In genomic region chr3:158532099-158532734, GRCh38 we compare ENCODE assay signal across 8 cellular contexts. TPM values are rescaled to one million over a fixed set of nuclear protein-coding genes. Genes with fewer than 3 reads are reported as not detected.
A peak's percentile ranks its signal among the peaks of the same experiment; 100 is the strongest.
DNase-seq lines count a peak whose midpoint lies in the region; ATAC-seq, FAIRE-seq and TF ChIP-seq lines count a peak whose summit lies in the region.

No MANE protein-coding gene starts in this region.

- FAIRE-seq in colon (lab: Jason Lieb, UNC): peak; percentile 45

- H3K27me3 Mint-ChIP-seq in neural crest cell (ENCODE audit: low read depth): no peaks in the 10 kb centered on the region

- no peaks in the 10 kb centered on the region for H3K36me3 Mint-ChIP-seq in neural crest cell (ENCODE audit: low read depth)

- peak; percentile 63 for TF ChIP-seq CTCF in neural crest cell (conservative IDR thresholded peaks at IDR 0.05)

- H3K4me3 Mint-ChIP-seq in neural crest cell: no peak overlapping the region

- H3K9me3 Mint-ChIP-seq in neural crest cell: no peaks in the 10 kb centered on the region

- ATAC-seq in HG03095 (IDR thresholded peaks at IDR 0.05; ENCODE audit: unreplicated experiment): peak; percentile 69

- no peak overlapping the region for H3K27ac Mint-ChIP-seq in neural crest cell (ENCODE audit: unreplicated experiment)

- no peaks in the 10 kb centered on the region for H3K4me1 Mint-ChIP-seq in neural crest cell

- DNase-seq in SIG-M5 treated with dmso at 0.1 percent for 504 hours (lab: John Stamatoyannopoulos, UW; ENCODE audit: unreplicated experiment) (peak; percentile 33), SIG-M5 (lab: John Stamatoyannopoulos, UW) (no peak), NCI-H524 (lab: John Stamatoyannopoulos, UW) (peak; percentile 35 to 69), neural crest cell (ENCODE audit: low read depth, low spot score) (no peak), T-helper 1 cell (no peak)
- DNase-seq in activated CD8-positive, alpha-beta memory T cell treated with anti-CD3 and anti-CD28 coated beads for 24 hours: no peak

RNA-seq across cellular contexts. Expression of gene MLF1, which starts 38.8 kb away (rescaled TPM):
- total RNA-seq in neural crest cell: 19.8 and 21.0 TPM in 2 replicates

Comparison
In these comparisons a context has a peak if more than half of its experiments do, and no peak if none do; other contexts are left out.
1. DNase-seq: peak in SIG-M5 treated with dmso at 0.1 percent for 504 hours (single experiment) and NCI-H524 (2 of 2); none in SIG-M5 (single experiment), neural crest cell (single experiment), activated CD8-positive, alpha-beta memory T cell treated with anti-CD3 and anti-CD28 coated beads for 24 hours (single experiment) and T-helper 1 cell (0 of 5).